1 cellular context compared by ENCODE assay signal in the genomic region with DNA sequence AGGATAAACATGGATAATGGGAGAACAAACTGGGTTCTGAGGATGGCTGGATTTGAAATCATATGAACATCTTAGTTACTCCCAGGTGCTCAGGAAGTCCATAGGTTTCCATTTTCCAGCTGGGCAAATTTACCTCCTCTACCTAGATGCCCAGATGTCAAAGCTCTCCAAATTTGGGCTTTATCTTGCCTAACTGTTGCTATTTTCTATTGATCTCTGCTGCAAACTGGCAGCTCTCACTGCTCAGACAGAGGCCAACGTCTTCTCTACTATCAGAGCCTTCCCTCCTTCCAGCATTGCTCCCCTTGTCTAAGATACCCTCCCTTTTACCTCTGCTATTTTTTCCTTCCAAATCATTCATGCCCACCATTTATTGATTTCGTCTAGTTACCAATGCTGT.
TF ChIP-seq lines count a peak whose summit lies in the region.

No MANE protein-coding gene starts in this region.

TF ChIP-seq in HepG2, 621 proteins besides CTCF, POLR2A, EP300 and RAD21:
- TF ChIP-seq MATR3 (CRISPR knock-in tag; IDR thresholded peaks at IDR 0.05) = no peak
- TF ChIP-seq HMG20B (CRISPR knock-in tag; conservative IDR thresholded peaks at IDR 0.05) = no peak
- no peak for TF ChIP-seq ZNF329 (CRISPR knock-in tag; IDR thresholded peaks at IDR 0.05; ENCODE audit: low read depth)
- TF ChIP-seq NPAS2 (CRISPR knock-in tag; IDR thresholded peaks at IDR 0.05; ENCODE audit: borderline replicate concordance) = no peak
- no peak for TF ChIP-seq GTF2F1 (IDR thresholded peaks at IDR 0.05; ENCODE audit: low read length)
- TF ChIP-seq SRF (IDR thresholded peaks at IDR 0.05; ENCODE audit: low read depth, low read length) = 0 out of 2 replicates have a peak, but pooled peaks have one; percentile 48
- TF ChIP-seq, protein P1, sequence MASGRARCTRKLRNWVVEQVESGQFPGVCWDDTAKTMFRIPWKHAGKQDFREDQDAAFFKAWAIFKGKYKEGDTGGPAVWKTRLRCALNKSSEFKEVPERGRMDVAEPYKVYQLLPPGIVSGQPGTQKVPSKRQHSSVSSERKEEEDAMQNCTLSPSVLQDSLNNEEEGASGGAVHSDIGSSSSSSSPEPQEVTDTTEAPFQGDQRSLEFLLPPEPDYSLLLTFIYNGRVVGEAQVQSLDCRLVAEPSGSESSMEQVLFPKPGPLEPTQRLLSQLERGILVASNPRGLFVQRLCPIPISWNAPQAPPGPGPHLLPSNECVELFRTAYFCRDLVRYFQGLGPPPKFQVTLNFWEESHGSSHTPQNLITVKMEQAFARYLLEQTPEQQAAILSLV (CRISPR knock-in tag; IDR thresholded peaks at IDR 0.05; ENCODE audit: borderline replicate concordance) = no peak
- TF ChIP-seq ZNF746 (CRISPR knock-in tag; IDR thresholded peaks at IDR 0.05) = no peak
- TF ChIP-seq ATF1 (CRISPR knock-in tag; IDR thresholded peaks at IDR 0.05) = no peak
- TF ChIP-seq ZBTB7A (CRISPR knock-in tag; IDR thresholded peaks at IDR 0.05) = no peak
- TF ChIP-seq POGZ (CRISPR knock-in tag; IDR thresholded peaks at IDR 0.05) = no peak
- no peak for TF ChIP-seq ZNF101 (CRISPR knock-in tag; IDR thresholded peaks at IDR 0.05; ENCODE audit: borderline replicate concordance, low read depth)
- TF ChIP-seq MYNN (CRISPR knock-in tag; IDR thresholded peaks at IDR 0.05; ENCODE audit: low read depth) = no peak
- TF ChIP-seq ZNF484 (CRISPR knock-in tag; IDR thresholded peaks at IDR 0.05; ENCODE audit: borderline replicate concordance, low read depth) = no peak
- TF ChIP-seq ZNF431 (CRISPR knock-in tag; IDR thresholded peaks at IDR 0.05; ENCODE audit: borderline replicate concordance, low read depth) = no peak
- TF ChIP-seq ZNF496 (CRISPR knock-in tag; IDR thresholded peaks at IDR 0.05; ENCODE audit: insufficient replicate concordance) = no peak
- TF ChIP-seq, protein P2, sequence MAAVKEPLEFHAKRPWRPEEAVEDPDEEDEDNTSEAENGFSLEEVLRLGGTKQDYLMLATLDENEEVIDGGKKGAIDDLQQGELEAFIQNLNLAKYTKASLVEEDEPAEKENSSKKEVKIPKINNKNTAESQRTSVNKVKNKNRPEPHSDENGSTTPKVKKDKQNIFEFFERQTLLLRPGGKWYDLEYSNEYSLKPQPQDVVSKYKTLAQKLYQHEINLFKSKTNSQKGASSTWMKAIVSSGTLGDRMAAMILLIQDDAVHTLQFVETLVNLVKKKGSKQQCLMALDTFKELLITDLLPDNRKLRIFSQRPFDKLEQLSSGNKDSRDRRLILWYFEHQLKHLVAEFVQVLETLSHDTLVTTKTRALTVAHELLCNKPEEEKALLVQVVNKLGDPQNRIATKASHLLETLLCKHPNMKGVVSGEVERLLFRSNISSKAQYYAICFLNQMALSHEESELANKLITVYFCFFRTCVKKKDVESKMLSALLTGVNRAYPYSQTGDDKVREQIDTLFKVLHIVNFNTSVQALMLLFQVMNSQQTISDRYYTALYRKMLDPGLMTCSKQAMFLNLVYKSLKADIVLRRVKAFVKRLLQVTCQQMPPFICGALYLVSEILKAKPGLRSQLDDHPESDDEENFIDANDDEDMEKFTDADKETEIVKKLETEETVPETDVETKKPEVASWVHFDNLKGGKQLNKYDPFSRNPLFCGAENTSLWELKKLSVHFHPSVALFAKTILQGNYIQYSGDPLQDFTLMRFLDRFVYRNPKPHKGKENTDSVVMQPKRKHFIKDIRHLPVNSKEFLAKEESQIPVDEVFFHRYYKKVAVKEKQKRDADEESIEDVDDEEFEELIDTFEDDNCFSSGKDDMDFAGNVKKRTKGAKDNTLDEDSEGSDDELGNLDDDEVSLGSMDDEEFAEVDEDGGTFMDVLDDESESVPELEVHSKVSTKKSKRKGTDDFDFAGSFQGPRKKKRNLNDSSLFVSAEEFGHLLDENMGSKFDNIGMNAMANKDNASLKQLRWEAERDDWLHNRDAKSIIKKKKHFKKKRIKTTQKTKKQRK (IDR thresholded peaks at IDR 0.05; ENCODE audit: low read length) = no peak
- TF ChIP-seq ZNF317 (CRISPR knock-in tag; IDR thresholded peaks at IDR 0.05) = peak; percentile 77; the same call in 1 of the 2 replicates
- no peak for TF ChIP-seq ZNF337 (CRISPR knock-in tag; IDR thresholded peaks at IDR 0.05; ENCODE audit: borderline replicate concordance, low read depth)
- no peak for TF ChIP-seq PRDM4 (CRISPR knock-in tag; IDR thresholded peaks at IDR 0.05; ENCODE audit: borderline replicate concordance)
- no peak for TF ChIP-seq NFKB2 (CRISPR knock-in tag; IDR thresholded peaks at IDR 0.05; ENCODE audit: borderline replicate concordance)
- no peak for TF ChIP-seq PHF21A (CRISPR knock-in tag; IDR thresholded peaks at IDR 0.05)
- TF ChIP-seq ZMYM2 (CRISPR knock-in tag; IDR thresholded peaks at IDR 0.05) = 0 out of 2 replicates have a peak, but pooled peaks have one; percentile 17
